Comparison of ENCODE assay signal across 8 cellular contexts in genomic region chr1:43933386-43934278, GRCh38. TPM values are rescaled to one million over a fixed set of nuclear protein-coding genes. Genes with fewer than 3 reads are reported as not detected.
DNase-seq lines count a peak whose midpoint lies in the region; ATAC-seq and TF ChIP-seq lines count a peak whose summit lies in the region.

TSS of gene ARTN (plus strand) at chr1:43933801. CDS start at chr1:43935657, 1,856 bp downstream.

- no peak within 1 kb of the TSS for H3K9ac ChIP-seq in KMS-11

- ATAC-seq in HG03521 (IDR thresholded peaks at IDR 0.05; ENCODE audit: unreplicated experiment) = no peak

- POLR2A ChIA-PET in AG04450 (lab: Yijun Ruan, JAX) = interaction anchor here (0.6 to 2.2 kb wide), 3 partner anchors 10 to 170 kb away, joined by 4 to 21 read pairs (median 5); no protein-coding TSS in a partner anchor

- H3K27me3 ChIP-seq in AG04450 (ENCODE audit: control insufficient read depth, insufficient read depth, low read length) = no peaks in the 10 kb centered on the region
- H3K27me3 ChIP-seq in KMS-11 (ENCODE audit: insufficient read depth, low read depth) = no peaks in the 10 kb centered on the region
- H3K27me3 ChIP-seq in kidney epithelial cell (ENCODE audit: control insufficient read depth, insufficient read depth, low read length) = no peaks in the 10 kb centered on the region
- no peaks in the 10 kb centered on the region for H3K27me3 ChIP-seq in thyroid gland
- peaks cover 0 to 47% (median 31%) of the 10 kb centered on the region in 7 donors for H3K27me3 ChIP-seq in spleen (replicated peaks in 1 of 7)

- peak within 1 kb of the TSS; percentile 56; the same call in 1 of the 2 replicates for H3K4me2 ChIP-seq in KMS-11

- DNase-seq in AG04450 (ENCODE audit: low read depth, low spot score) = no peak
- DNase-seq in astrocyte of the hippocampus (ENCODE audit: low read depth, low spot score) = peak; percentile 58
- DNase-seq in kidney epithelial cell (ENCODE audit: low read depth) = no peak
- DNase-seq in thyroid gland = peak; percentile 43 to 48
- DNase-seq in spleen = no peak
- DNase-seq in HCEC 1CT = no peak

- H3K9me3 ChIP-seq in AG04450 (ENCODE audit: control insufficient read depth, insufficient read depth, low read length) (peaks cover 12% of the 10 kb centered on the region), thyroid gland (no peaks in the 10 kb centered on the region), spleen (no peaks in the 10 kb centered on the region)

- H3K4me1 ChIP-seq in KMS-11 (ENCODE audit: low read depth, poor library complexity, severe bottlenecking) = peaks cover 52% of the 10 kb centered on the region
- peaks cover 10 to 35% of the 10 kb centered on the region in 2 donors for H3K4me1 ChIP-seq in thyroid gland
- peaks cover 7 to 41% (median 34%) of the 10 kb centered on the region in 6 donors for H3K4me1 ChIP-seq in spleen

- no peak within 1 kb of the TSS for H2AFZ ChIP-seq in KMS-11 (ENCODE audit: low read depth)

- intact Hi-C loops in thyroid gland (cut with DNase I) (loop anchor here (2.0 to 5.0 kb wide), 2 partner anchors 171 to 406 kb away; no protein-coding TSS in a partner anchor), spleen (cut with DNase I; ENCODE audit: low total_unique reads) (loop anchor here (5.0 to 10.0 kb wide), 2 partner anchors 171 to 409 kb away; no protein-coding TSS in a partner anchor)

- no peak within 1 kb of the TSS for H3K27ac ChIP-seq in AG04450 (ENCODE audit: low read depth, low read length)
- no peak within 1 kb of the TSS for H3K27ac ChIP-seq in KMS-11
- H3K27ac ChIP-seq in thyroid gland = no peak within 1 kb of the TSS
- H3K27ac ChIP-seq in spleen = no peak within 1 kb of the TSS

- TF ChIP-seq CTCF in AG04450 (IDR thresholded peaks at IDR 0.05; ENCODE audit: low read depth, low read length) = no peak
- TF ChIP-seq CTCF in KMS-11 (conservative IDR thresholded peaks at IDR 0.05; ENCODE audit: low read depth, low read length) = no peak
- no peak for TF ChIP-seq CTCF in kidney epithelial cell (IDR thresholded peaks at IDR 0.05; ENCODE audit: insufficient read depth, low read length, poor library complexity, severe bottlenecking)
- TF ChIP-seq CTCF in thyroid gland (IDR thresholded peaks at IDR 0.05) = peak in 1 of 6 experiments; percentile 1
- TF ChIP-seq CTCF in spleen (IDR thresholded peaks at IDR 0.05 in 8 of 11, conservative IDR thresholded peaks at IDR 0.05 in 3 of 11) = no peak

- CTCF ChIA-PET in AG04450 (lab: Charles Lee) = interaction anchor here (0.6 to 6.8 kb wide), 38 partner anchors 7 to 974 kb away, joined by 3 to 438 read pairs (median 8); partner anchors contain the start of genes DPH2, IPO13, KDM4A and ST3GAL3

- no peaks in the 10 kb centered on the region for H3K79me2 ChIP-seq in KMS-11 (ENCODE audit: insufficient read depth, low read depth)

- H3K36me3 ChIP-seq in KMS-11 (ENCODE audit: insufficient read depth) = no peaks in the 10 kb centered on the region
- H3K36me3 ChIP-seq in kidney epithelial cell (ENCODE audit: control insufficient read depth, insufficient read depth, low read length) = peaks cover 3% of the 10 kb centered on the region
- no peaks in the 10 kb centered on the region for H3K36me3 ChIP-seq in thyroid gland
- H3K36me3 ChIP-seq in spleen = peaks cover 0 to 12% (median 2%) of the 10 kb centered on the region in 6 donors

- H3K4me3 ChIP-seq in AG04450 (ENCODE audit: low read depth, low read length) = peak within 1 kb of the TSS; percentile 49
- H3K4me3 ChIP-seq in KMS-11 (IDR thresholded peaks at IDR 0.05; ENCODE audit: insufficient read depth, low read depth, low read length) = no peak within 1 kb of the TSS
- H3K4me3 ChIP-seq in kidney epithelial cell (ENCODE audit: low read depth, low read length) = peak within 1 kb of the TSS; percentile 48
- H3K4me3 ChIP-seq in thyroid gland (replicated peaks in 1 of 3) = peak within 1 kb of the TSS in 2 of 3 donors; percentile 23 to 24
- H3K4me3 ChIP-seq in spleen = peak within 1 kb of the TSS in 4 of 8 donors; percentile 10 to 52 (median 20)

- no peaks in the 10 kb centered on the region for H4K20me1 ChIP-seq in KMS-11 (ENCODE audit: insufficient read depth)

- WGBS in thyroid gland, 2 donors = 4 to 7% methylated on average over 26 to 27 of the region's 48 CpGs
- WGBS in spleen, 5 donors = 9 to 15% (median 9%) methylated on average over 38 to 48 of the region's 48 CpGs

- TF ChIP-seq POLR2A in thyroid gland (IDR thresholded peaks at IDR 0.05) (no peak), spleen (IDR thresholded peaks at IDR 0.05) (no peak)

RNA-seq across cellular contexts. Expression of gene ARTN, which starts in this region (rescaled TPM):
- polyA plus RNA-seq in AG04450 (2011; rRNA removed) = 0.21 TPM in 1 of 2 replicates, not detected in the other
- polyA minus RNA-seq in AG04450 (2011; rRNA and poly(A)+ RNA removed) = not detected in 2 replicates
- total RNA-seq in kidney epithelial cell = 3.9 and 4.7 TPM in 2 replicates
- total RNA-seq in thyroid gland = 1 to 10 TPM in 2 of 4 donors, under 1 TPM in 2; 0.40 to 2.0 (median 0.80) TPM
- total RNA-seq in spleen = 1 to 10 TPM in 1 of 7 donors, under 1 TPM in 2, not detected in 4; 0.63 to 2.1 (median 0.81) TPM
- 1 to 10 TPM in 1 of 3 donors, under 1 TPM in 2; 0.35 to 1.2 (median 0.52) TPM for polyA plus RNA-seq in spleen

Comparison
In these comparisons a context has a peak if more than half of its experiments do, and no peak if none do; other contexts are left out.
1. DNase-seq: peak in astrocyte of the hippocampus (single experiment) and thyroid gland (2 of 2); none in AG04450 (single experiment), kidney epithelial cell (single experiment), spleen (single experiment) and HCEC 1CT (single experiment).